ENCODE assay signal across 3 cellular contexts in genomic region chr17:19021011-19021621, GRCh38. TPM values are rescaled to one million over a fixed set of nuclear protein-coding genes. Genes with fewer than 3 reads are reported as not detected.
"Had no signal": no experiment of that assay in that cellular context is flagged by ENCODE, and none has a peak within 500 bp of the region (broad histone marks: within the 10 kb centered on the region; RNA-seq: fewer than 3 reads in every experiment).

No MANE protein-coding gene starts in this region.

RNA-seq across cellular contexts. Expression of gene GRAP, which starts 25.6 kb away (rescaled TPM):
- total RNA-seq: hepatocyte, mammary epithelial cell, myocyte had no signal
- polyA plus RNA-seq: mammary epithelial cell had no signal
